In the genomic region with DNA sequence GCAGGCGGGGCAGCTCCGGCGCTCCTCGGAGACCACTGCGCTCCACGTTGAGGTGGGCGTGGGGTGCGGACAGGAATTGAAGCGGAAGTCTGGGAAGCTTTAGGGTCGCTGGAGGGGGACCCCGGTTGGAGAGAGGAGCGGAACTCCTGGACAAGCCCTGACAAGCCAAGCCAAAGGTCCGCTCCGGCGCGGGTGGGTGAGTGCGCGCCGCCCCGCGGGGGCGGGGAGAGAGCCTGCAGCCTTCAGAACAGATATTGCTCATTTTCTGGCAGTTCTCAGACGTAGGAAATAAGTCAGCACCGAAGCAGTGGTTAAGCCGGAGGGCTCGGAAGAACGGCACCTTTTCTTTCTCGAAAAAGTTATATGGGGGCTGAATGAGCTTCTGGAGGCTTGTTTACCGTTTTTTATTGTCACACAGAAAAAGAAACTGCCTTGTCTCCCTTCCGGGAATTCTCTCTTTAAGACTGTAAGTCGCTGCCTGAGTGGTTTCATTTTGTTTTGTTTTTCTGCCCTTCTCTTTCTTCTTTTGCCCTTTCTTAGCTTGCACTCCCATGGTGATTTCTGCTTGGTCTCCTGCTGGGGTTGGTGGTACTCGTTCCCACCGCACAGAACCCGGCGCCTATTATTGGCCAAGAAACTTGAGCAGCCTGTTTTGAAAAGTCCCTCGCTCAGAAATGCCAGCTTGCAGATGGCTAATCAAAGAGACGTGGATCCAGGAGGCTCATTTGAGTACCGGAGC, we compare ENCODE assay signal across 1 cellular context.
TF ChIP-seq lines count a peak whose summit lies in the region.

No MANE protein-coding gene starts in this region.

TF ChIP-seq in HepG2, 621 proteins besides CTCF, POLR2A, EP300 and RAD21 (continued from another document and continues in another):
- TF ChIP-seq MNT (IDR thresholded peaks at IDR 0.05) = no peak
- TF ChIP-seq ZNF543 (CRISPR knock-in tag; IDR thresholded peaks at IDR 0.05) = 0 out of 2 replicates have a peak, but pooled peaks have one; percentile 29
- TF ChIP-seq, protein P1, sequence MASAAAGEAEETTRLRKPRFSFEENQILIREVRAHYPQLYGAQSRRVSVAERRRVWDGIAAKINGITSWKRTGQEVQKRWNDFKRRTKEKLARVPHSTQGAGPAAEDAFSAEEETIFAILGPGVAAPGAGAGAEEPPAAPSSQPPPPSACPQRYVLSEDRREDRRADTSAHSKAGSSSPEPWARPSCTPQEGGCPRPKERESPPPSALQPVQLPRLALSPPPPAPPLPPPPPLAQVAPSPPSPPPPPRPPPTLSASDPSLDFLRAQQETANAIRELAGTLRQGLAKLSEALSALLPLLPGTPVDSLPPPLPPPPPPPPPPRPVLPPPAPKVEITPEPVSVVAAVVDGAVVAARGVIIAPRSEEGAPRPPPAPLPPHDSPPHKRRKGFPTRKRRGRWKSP (CRISPR knock-in tag; IDR thresholded peaks at IDR 0.05) = no peak
- TF ChIP-seq RBFOX2 (IDR thresholded peaks at IDR 0.05; ENCODE audit: low read depth, low read length) = peak; percentile 68
- no peak for TF ChIP-seq HOXA7 (CRISPR knock-in tag; IDR thresholded peaks at IDR 0.05)
- no peak for TF ChIP-seq ZNF224 (CRISPR knock-in tag; IDR thresholded peaks at IDR 0.05)
- TF ChIP-seq, protein P2, sequence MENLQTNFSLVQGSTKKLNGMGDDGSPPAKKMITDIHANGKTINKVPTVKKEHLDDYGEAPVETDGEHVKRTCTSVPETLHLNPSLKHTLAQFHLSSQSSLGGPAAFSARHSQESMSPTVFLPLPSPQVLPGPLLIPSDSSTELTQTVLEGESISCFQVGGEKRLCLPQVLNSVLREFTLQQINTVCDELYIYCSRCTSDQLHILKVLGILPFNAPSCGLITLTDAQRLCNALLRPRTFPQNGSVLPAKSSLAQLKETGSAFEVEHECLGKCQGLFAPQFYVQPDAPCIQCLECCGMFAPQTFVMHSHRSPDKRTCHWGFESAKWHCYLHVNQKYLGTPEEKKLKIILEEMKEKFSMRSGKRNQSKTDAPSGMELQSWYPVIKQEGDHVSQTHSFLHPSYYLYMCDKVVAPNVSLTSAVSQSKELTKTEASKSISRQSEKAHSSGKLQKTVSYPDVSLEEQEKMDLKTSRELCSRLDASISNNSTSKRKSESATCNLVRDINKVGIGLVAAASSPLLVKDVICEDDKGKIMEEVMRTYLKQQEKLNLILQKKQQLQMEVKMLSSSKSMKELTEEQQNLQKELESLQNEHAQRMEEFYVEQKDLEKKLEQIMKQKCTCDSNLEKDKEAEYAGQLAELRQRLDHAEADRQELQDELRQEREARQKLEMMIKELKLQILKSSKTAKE (CRISPR knock-in tag; IDR thresholded peaks at IDR 0.05; ENCODE audit: borderline replicate concordance) = no peak
- TF ChIP-seq, protein P3, sequence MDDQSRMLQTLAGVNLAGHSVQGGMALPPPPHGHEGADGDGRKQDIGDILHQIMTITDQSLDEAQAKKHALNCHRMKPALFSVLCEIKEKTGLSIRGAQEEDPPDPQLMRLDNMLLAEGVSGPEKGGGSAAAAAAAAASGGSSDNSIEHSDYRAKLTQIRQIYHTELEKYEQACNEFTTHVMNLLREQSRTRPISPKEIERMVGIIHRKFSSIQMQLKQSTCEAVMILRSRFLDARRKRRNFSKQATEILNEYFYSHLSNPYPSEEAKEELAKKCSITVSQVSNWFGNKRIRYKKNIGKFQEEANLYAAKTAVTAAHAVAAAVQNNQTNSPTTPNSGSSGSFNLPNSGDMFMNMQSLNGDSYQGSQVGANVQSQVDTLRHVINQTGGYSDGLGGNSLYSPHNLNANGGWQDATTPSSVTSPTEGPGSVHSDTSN (CRISPR knock-in tag; IDR thresholded peaks at IDR 0.05; ENCODE audit: borderline replicate concordance) = no peak
- TF ChIP-seq HNF4A (CRISPR knock-in tag; IDR thresholded peaks at IDR 0.05) = no peak
- no peak for TF ChIP-seq RFX1 (IDR thresholded peaks at IDR 0.05)
- peak; percentile 60 for TF ChIP-seq POLR2AphosphoS5 (IDR thresholded peaks at IDR 0.05; ENCODE audit: low read depth, low read length)
- TF ChIP-seq KLF6 (CRISPR knock-in tag; IDR thresholded peaks at IDR 0.05) = peak; percentile 24
- TF ChIP-seq ZKSCAN1 (IDR thresholded peaks at IDR 0.05; ENCODE audit: low read length) = no peak
- TF ChIP-seq ZFP36 (IDR thresholded peaks at IDR 0.05; ENCODE audit: borderline replicate concordance, low read depth, low read length, partially characterized antibody) = no peak
- TF ChIP-seq KAT7 (CRISPR knock-in tag; IDR thresholded peaks at IDR 0.05; ENCODE audit: borderline replicate concordance) = no peak
- peak; percentile 66; the same call in 1 of the 2 replicates for TF ChIP-seq SIN3A (IDR thresholded peaks at IDR 0.05; ENCODE audit: borderline replicate concordance, low read depth, low read length)
- TF ChIP-seq, protein P4, sequence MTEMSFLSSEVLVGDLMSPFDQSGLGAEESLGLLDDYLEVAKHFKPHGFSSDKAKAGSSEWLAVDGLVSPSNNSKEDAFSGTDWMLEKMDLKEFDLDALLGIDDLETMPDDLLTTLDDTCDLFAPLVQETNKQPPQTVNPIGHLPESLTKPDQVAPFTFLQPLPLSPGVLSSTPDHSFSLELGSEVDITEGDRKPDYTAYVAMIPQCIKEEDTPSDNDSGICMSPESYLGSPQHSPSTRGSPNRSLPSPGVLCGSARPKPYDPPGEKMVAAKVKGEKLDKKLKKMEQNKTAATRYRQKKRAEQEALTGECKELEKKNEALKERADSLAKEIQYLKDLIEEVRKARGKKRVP (CRISPR knock-in tag; IDR thresholded peaks at IDR 0.05) = 0 out of 4 replicates have a peak, but pooled peaks of 1 of the 2 experiments have one; percentile 19
- TF ChIP-seq ZNF7 (CRISPR knock-in tag; IDR thresholded peaks at IDR 0.05) = no peak
- TF ChIP-seq, protein P5, sequence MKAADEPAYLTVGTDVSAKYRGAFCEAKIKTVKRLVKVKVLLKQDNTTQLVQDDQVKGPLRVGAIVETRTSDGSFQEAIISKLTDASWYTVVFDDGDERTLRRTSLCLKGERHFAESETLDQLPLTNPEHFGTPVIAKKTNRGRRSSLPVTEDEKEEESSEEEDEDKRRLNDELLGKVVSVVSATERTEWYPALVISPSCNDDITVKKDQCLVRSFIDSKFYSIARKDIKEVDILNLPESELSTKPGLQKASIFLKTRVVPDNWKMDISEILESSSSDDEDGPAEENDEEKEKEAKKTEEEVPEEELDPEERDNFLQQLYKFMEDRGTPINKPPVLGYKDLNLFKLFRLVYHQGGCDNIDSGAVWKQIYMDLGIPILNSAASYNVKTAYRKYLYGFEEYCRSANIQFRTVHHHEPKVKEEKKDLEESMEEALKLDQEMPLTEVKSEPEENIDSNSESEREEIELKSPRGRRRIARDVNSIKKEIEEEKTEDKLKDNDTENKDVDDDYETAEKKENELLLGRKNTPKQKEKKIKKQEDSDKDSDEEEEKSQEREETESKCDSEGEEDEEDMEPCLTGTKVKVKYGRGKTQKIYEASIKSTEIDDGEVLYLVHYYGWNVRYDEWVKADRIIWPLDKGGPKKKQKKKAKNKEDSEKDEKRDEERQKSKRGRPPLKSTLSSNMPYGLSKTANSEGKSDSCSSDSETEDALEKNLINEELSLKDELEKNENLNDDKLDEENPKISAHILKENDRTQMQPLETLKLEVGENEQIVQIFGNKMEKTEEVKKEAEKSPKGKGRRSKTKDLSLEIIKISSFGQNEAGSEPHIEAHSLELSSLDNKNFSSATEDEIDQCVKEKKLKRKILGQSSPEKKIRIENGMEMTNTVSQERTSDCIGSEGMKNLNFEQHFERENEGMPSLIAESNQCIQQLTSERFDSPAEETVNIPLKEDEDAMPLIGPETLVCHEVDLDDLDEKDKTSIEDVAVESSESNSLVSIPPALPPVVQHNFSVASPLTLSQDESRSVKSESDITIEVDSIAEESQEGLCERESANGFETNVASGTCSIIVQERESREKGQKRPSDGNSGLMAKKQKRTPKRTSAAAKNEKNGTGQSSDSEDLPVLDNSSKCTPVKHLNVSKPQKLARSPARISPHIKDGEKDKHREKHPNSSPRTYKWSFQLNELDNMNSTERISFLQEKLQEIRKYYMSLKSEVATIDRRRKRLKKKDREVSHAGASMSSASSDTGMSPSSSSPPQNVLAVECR (CRISPR knock-in tag; IDR thresholded peaks at IDR 0.05; ENCODE audit: borderline replicate concordance) = peak; percentile 28; the same call in 1 of the 2 replicates
- TF ChIP-seq DNMT3B (CRISPR knock-in tag; conservative IDR thresholded peaks at IDR 0.05) = no peak
- TF ChIP-seq CHCHD3 (CRISPR knock-in tag; IDR thresholded peaks at IDR 0.05) = no peak
- TF ChIP-seq MATR3 (CRISPR knock-in tag; IDR thresholded peaks at IDR 0.05) = no peak
- TF ChIP-seq, protein P6, sequence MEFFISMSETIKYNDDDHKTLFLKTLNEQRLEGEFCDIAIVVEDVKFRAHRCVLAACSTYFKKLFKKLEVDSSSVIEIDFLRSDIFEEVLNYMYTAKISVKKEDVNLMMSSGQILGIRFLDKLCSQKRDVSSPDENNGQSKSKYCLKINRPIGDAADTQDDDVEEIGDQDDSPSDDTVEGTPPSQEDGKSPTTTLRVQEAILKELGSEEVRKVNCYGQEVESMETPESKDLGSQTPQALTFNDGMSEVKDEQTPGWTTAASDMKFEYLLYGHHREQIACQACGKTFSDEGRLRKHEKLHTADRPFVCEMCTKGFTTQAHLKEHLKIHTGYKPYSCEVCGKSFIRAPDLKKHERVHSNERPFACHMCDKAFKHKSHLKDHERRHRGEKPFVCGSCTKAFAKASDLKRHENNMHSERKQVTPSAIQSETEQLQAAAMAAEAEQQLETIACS (CRISPR knock-in tag; IDR thresholded peaks at IDR 0.05) = no peak; the same call in 1 of the 2 replicates
- no peak for TF ChIP-seq ARNT (IDR thresholded peaks at IDR 0.05)
- no peak for TF ChIP-seq NR2F1 (CRISPR knock-in tag; IDR thresholded peaks at IDR 0.05)
- TF ChIP-seq PBX2 (CRISPR knock-in tag; IDR thresholded peaks at IDR 0.05) = no peak
- no peak for TF ChIP-seq HOXA9 (CRISPR knock-in tag; IDR thresholded peaks at IDR 0.05; ENCODE audit: borderline replicate concordance)
- TF ChIP-seq TFDP2 (CRISPR knock-in tag; IDR thresholded peaks at IDR 0.05) = peak; percentile 57; the same call in 1 of the 2 replicates
- TF ChIP-seq, protein P7, sequence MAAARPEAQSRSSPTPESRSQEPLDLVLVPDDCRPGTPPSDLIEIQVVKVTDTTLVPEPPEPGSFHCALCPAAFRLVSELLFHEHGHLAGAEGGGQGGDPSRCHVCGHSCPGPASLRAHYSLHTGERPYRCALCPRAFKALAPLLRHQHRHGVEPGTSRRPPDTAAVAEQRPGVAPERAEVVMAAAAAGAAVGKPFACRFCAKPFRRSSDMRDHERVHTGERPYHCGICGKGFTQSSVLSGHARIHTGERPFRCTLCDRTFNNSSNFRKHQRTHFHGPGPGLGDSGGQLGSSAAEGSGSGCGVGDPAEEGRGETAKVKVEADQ (CRISPR knock-in tag; IDR thresholded peaks at IDR 0.05; ENCODE audit: borderline replicate concordance) = no peak
- no peak for TF ChIP-seq ZNF577 (CRISPR knock-in tag; IDR thresholded peaks at IDR 0.05; ENCODE audit: borderline replicate concordance, low read depth)
- TF ChIP-seq ZC3H4 (CRISPR knock-in tag; IDR thresholded peaks at IDR 0.05; ENCODE audit: borderline replicate concordance) = no peak
- TF ChIP-seq KDM5B (CRISPR knock-in tag; IDR thresholded peaks at IDR 0.05; ENCODE audit: borderline replicate concordance) = no peak
- TF ChIP-seq GABPB1 (CRISPR knock-in tag; IDR thresholded peaks at IDR 0.05) = peak; percentile 52; the same call in 1 of the 2 replicates
- TF ChIP-seq ZNF782 (CRISPR knock-in tag; IDR thresholded peaks at IDR 0.05; ENCODE audit: borderline replicate concordance) = peak; percentile 88
- TF ChIP-seq USF2 (IDR thresholded peaks at IDR 0.05; ENCODE audit: low read depth, low read length) = no peak
- TF ChIP-seq USF2 (CRISPR knock-in tag; IDR thresholded peaks at IDR 0.05; ENCODE audit: borderline replicate concordance) = no peak
- TF ChIP-seq ZNF883 (CRISPR knock-in tag; IDR thresholded peaks at IDR 0.05; ENCODE audit: not compliant biosample characterization) = peak; percentile 69
- no peak for TF ChIP-seq ZBTB20 (CRISPR knock-in tag; IDR thresholded peaks at IDR 0.05; ENCODE audit: borderline replicate concordance, low read depth)
- TF ChIP-seq KLF13 (CRISPR knock-in tag; IDR thresholded peaks at IDR 0.05) = no peak
- no peak for TF ChIP-seq ELF3 (CRISPR knock-in tag; IDR thresholded peaks at IDR 0.05)
- no peak; the same call in 1 of the 2 replicates for TF ChIP-seq YEATS4 (CRISPR knock-in tag; IDR thresholded peaks at IDR 0.05; ENCODE audit: borderline replicate concordance)
